In the genomic region with DNA sequence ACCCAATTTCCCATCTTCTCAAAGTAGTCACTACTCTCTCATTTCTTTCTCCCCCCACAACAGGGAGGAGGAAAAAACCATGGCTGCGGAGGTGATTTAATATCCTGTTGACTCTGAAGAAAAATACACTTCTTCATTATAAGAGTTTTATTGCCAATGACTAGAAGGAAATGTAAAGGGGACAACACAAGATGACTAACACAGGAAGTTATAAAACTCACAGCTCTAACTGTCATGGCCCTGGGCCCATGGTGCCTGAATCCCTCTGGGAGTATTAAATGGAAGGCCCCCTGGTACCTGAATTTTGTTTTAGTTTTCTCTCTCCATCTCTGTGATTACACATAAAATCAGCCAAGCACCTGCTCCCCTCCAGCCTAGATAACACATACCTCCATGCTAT, we compare ENCODE assay signal across 18 cellular contexts.
DNase-seq lines count a peak whose midpoint lies in the region; ATAC-seq and TF ChIP-seq lines count a peak whose summit lies in the region.
"Had no signal": no experiment of that assay in that cellular context is flagged by ENCODE, and none has a peak within 500 bp of the region (broad histone marks: within the 10 kb centered on the region; RNA-seq: fewer than 3 reads in every experiment).

No MANE protein-coding gene starts in this region.

- H3K9me3 Mint-ChIP-seq in nephron: no peaks in the 10 kb centered on the region
- peaks cover 8% of the 10 kb centered on the region for H3K9me3 Mint-ChIP-seq in activated T-helper 2 cell treated with anti-CD3 and anti-CD28 coated beads, Interferon-gamma antibody, Interleukin-2, Interleukin-4, amounts not matched to agents 10 μg/mL and 5 μg/mL and 100 μg/mL, durations not matched to agents 14 hours and 24 hours and 36 hours

- in situ Hi-C loops in astrocyte of the spinal cord (cut with HindIII; ENCODE audit: low sequenced_read_pairs): no loop called here

- TF ChIP-seq CTCF in astrocyte of the spinal cord (IDR thresholded peaks at IDR 0.05; ENCODE audit: low read depth, low read length) (no peak), nephron (IDR thresholded peaks at IDR 0.05; ENCODE audit: unreplicated experiment in 3 of 3) (no peak)

- peaks cover 4% of the 10 kb centered on the region for H3K27me3 Mint-ChIP-seq in nephron (ENCODE audit: low read depth)
- H3K27me3 Mint-ChIP-seq in activated T-helper 2 cell treated with anti-CD3 and anti-CD28 coated beads, Interferon-gamma antibody, Interleukin-2, Interleukin-4, amounts not matched to agents 10 μg/mL and 5 μg/mL and 100 μg/mL, durations not matched to agents 14 hours and 24 hours and 36 hours (ENCODE audit: low read depth): no peaks in the 10 kb centered on the region
- H3K27me3 Mint-ChIP-seq: activated CD8-positive, alpha-beta memory T cell treated with anti-CD3 and anti-CD28 coated beads, Interleukin-2, amount 10 ng/mL, durations not matched to agents 7 days and 5 days; CD4-positive, alpha-beta T cell had no signal

- no peaks in the 10 kb centered on the region for H3K36me3 Mint-ChIP-seq in nephron (ENCODE audit: low read depth)
- H3K36me3 Mint-ChIP-seq in activated T-helper 2 cell treated with anti-CD3 and anti-CD28 coated beads, Interferon-gamma antibody, Interleukin-2, Interleukin-4, amounts not matched to agents 10 μg/mL and 5 μg/mL and 100 μg/mL, durations not matched to agents 14 hours and 24 hours and 36 hours (ENCODE audit: low read depth): no peaks in the 10 kb centered on the region
- H3K36me3 Mint-ChIP-seq: activated CD8-positive, alpha-beta memory T cell treated with anti-CD3 and anti-CD28 coated beads, Interleukin-2, amount 10 ng/mL, durations not matched to agents 7 days and 5 days had no signal

- peaks cover 55% of the 10 kb centered on the region for H3K4me1 Mint-ChIP-seq in nephron
- no peaks in the 10 kb centered on the region for H3K4me1 Mint-ChIP-seq in activated T-helper 2 cell treated with anti-CD3 and anti-CD28 coated beads, Interferon-gamma antibody, Interleukin-2, Interleukin-4, amounts not matched to agents 10 μg/mL and 5 μg/mL and 100 μg/mL, durations not matched to agents 14 hours and 24 hours and 36 hours (ENCODE audit: low read depth)
- H3K4me1 Mint-ChIP-seq: activated CD8-positive, alpha-beta memory T cell treated with anti-CD3 and anti-CD28 coated beads, Interleukin-2, amount 10 ng/mL, durations not matched to agents 7 days and 5 days had no signal

- intact Hi-C loops in activated T-helper 2 cell treated with anti-CD3 and anti-CD28 coated beads, Interferon-gamma antibody, Interleukin-2, Interleukin-4, amounts not matched to agents 10 μg/mL and 5 μg/mL and 100 μg/mL, durations not matched to agents 14 hours and 24 hours and 36 hours (cut with micrococcal nuclease): no loop called here

- DNase-seq in DMS53 treated with DMSO at 0.1 percent for 48 hours (lab: John Stamatoyannopoulos, UW; ENCODE audit: unreplicated experiment) (peak; percentile 39), Kasumi-1 (lab: John Stamatoyannopoulos, UW) (peak; percentile 19 to 42), astrocyte of the spinal cord (ENCODE audit: low read depth, low spot score) (peak; percentile 8), COLO829 (ENCODE audit: low spot score) (no peak), NOMO-1 (lab: John Stamatoyannopoulos, UW; ENCODE audit: unreplicated experiment in 2 of 2) (no peak)
- DNase-seq in activated T-helper 2 cell treated with anti-CD3 and anti-CD28 coated beads, Interferon-gamma antibody, Interleukin-2, Interleukin-4, amounts not matched to agents 10 μg/mL and 5 μg/mL and 100 μg/mL, durations not matched to agents 14 hours and 24 hours and 36 hours (ENCODE audit: low spot score): no peak
- DNase-seq: activated CD4-positive, alpha-beta T cell treated with anti-CD3 and anti-CD28 coated beads for 48 hours; activated CD8-positive, alpha-beta memory T cell treated with anti-CD3 and anti-CD28 coated beads, Interleukin-2, amount 10 ng/mL, durations not matched to agents 7 days and 5 days; CD4-positive, alpha-beta T cell; DMS79; foreskin keratinocyte; IMR-90; NCI-H1048; NCI-H524 treated with DMSO at 0.1 percent for 48 hours; SHP77 had no signal

- H3K4me3 Mint-ChIP-seq in nephron: peak overlapping the region in 1 of 3 experiments; percentile 21
- H3K4me3 Mint-ChIP-seq in activated T-helper 2 cell treated with anti-CD3 and anti-CD28 coated beads, Interferon-gamma antibody, Interleukin-2, Interleukin-4, amounts not matched to agents 10 μg/mL and 5 μg/mL and 100 μg/mL, durations not matched to agents 14 hours and 24 hours and 36 hours (ENCODE audit: low read depth): no peak overlapping the region
- H3K4me3 Mint-ChIP-seq: activated CD8-positive, alpha-beta memory T cell treated with anti-CD3 and anti-CD28 coated beads, Interleukin-2, amount 10 ng/mL, durations not matched to agents 7 days and 5 days; CD4-positive, alpha-beta T cell had no signal

- peak overlapping the region; percentile 6 to 53 (median 50) for H3K27ac Mint-ChIP-seq in nephron
- no peak overlapping the region for H3K27ac Mint-ChIP-seq in activated T-helper 2 cell treated with anti-CD3 and anti-CD28 coated beads, Interferon-gamma antibody, Interleukin-2, Interleukin-4, amounts not matched to agents 10 μg/mL and 5 μg/mL and 100 μg/mL, durations not matched to agents 14 hours and 24 hours and 36 hours
- H3K27ac Mint-ChIP-seq: activated CD8-positive, alpha-beta memory T cell treated with anti-CD3 and anti-CD28 coated beads, Interleukin-2, amount 10 ng/mL, durations not matched to agents 7 days and 5 days; CD4-positive, alpha-beta T cell had no signal

- ATAC-seq in HG02884 (IDR thresholded peaks at IDR 0.05; ENCODE audit: unreplicated experiment): no peak
- ATAC-seq: activated CD8-positive, alpha-beta memory T cell treated with anti-CD3 and anti-CD28 coated beads, Interleukin-2, amount 10 ng/mL, durations not matched to agents 7 days and 5 days; foreskin keratinocyte had no signal

- H3K4me3 ChIP-seq in astrocyte of the spinal cord (ENCODE audit: low read depth, low read length): no peak overlapping the region
- H3K4me3 ChIP-seq: breast epithelium had no signal

Comparison
In these comparisons a context has a peak if more than half of its experiments do, and no peak if none do; other contexts are left out.
1. DNase-seq: peak in DMS53 treated with DMSO at 0.1 percent for 48 hours (single experiment), Kasumi-1 (2 of 2) and astrocyte of the spinal cord (single experiment); none in activated T-helper 2 cell treated with anti-CD3 and anti-CD28 coated beads, Interferon-gamma antibody, Interleukin-2, Interleukin-4, amounts not matched to agents 10 μg/mL and 5 μg/mL and 100 μg/mL, durations not matched to agents 14 hours and 24 hours and 36 hours (single experiment), COLO829 (single experiment) and NOMO-1 (0 of 2).